In the genomic region with DNA sequence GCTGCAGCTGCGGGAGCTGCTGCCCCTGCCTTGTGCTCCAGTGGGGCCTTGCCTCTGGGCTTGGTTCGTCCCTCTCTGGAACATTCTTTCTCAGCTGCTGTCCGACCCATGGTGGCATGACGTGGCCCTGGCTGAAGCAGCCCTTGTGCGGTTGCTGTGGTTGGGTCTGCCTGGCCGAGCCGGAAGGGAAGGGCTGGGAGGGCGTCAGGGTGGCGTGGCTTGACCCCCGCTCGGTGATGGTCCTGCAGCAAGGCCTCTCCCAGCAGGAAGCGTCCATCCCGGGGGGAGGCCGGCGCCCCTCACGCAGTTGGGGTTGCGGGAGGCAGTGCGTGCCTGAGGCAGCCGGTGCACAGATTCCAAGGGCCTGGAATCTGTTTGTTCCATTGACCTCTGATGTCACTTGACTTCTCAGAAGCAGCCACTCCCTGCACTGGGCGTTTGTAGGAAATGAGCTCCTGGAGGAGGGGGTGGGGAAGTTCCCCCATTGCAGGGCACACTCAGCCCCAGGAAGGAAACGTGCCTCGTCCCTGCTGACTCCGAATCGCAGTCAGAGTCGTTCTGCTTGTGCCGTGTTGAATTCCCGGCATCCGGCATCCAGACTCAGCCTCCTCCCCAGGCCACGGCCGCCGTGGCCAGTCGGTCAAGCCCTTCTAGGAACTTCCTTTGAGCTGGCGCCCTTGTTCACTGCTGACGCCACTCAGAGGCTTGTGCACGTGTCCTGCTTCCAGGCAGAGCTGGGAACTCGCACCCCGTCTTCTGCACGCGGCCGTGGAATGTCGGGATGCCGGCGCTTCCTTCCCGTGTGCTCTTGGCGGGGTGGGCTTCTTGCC, we compare ENCODE assay signal across 6 cellular contexts. TPM values are rescaled to one million over a fixed set of nuclear protein-coding genes. Genes with fewer than 3 reads are reported as not detected.
DNase-seq lines count a peak whose midpoint lies in the region; ATAC-seq and TF ChIP-seq lines count a peak whose summit lies in the region.

No MANE protein-coding gene starts in this region.

- H3K4me1 Mint-ChIP-seq in natural killer cell treated with Interleukin-12 subunit alpha and Interleukin-12 subunit beta and Interleukin-15 and Interleukin-18, amount 100 ng/mL, for 72 hours (ENCODE audit: low read depth in 2 of 2): peaks cover 0 to 2% of the 10 kb centered on the region in 2 donors

- H3K27ac Mint-ChIP-seq in natural killer cell treated with Interleukin-12 subunit alpha and Interleukin-12 subunit beta and Interleukin-15 and Interleukin-18, amount 100 ng/mL, for 72 hours: peak overlapping the region in 1 of 2 donors; percentile 23

- H3K36me3 Mint-ChIP-seq in natural killer cell treated with Interleukin-12 subunit alpha and Interleukin-12 subunit beta and Interleukin-15 and Interleukin-18, amount 100 ng/mL, for 72 hours: no peaks in the 10 kb centered on the region

- no peaks in the 10 kb centered on the region for H3K9me3 Mint-ChIP-seq in natural killer cell treated with Interleukin-12 subunit alpha and Interleukin-12 subunit beta and Interleukin-15 and Interleukin-18, amount 100 ng/mL, for 72 hours

- H3K36me3 ChIP-seq in body of pancreas (replicated peaks in 1 of 2; ENCODE audit: insufficient read depth in 1 of 2, low read depth in 2 of 2): no peaks in the 10 kb centered on the region

- H3K4me1 ChIP-seq in body of pancreas: peaks cover 26% of the 10 kb centered on the region

- 60 to 78% methylated on average over 10 to 37 of the region's 45 CpGs for WGBS in body of pancreas, 2 donors

- peak; percentile 54 for ATAC-seq in body of pancreas
- ATAC-seq in natural killer cell treated with Interleukin-12 subunit alpha and Interleukin-12 subunit beta and Interleukin-15 and Interleukin-18, amount 100 ng/mL, for 72 hours: peak; percentile 50 to 67
- ATAC-seq in HG03196 (IDR thresholded peaks at IDR 0.05; ENCODE audit: unreplicated experiment): no peak

- H3K4me3 Mint-ChIP-seq in natural killer cell treated with Interleukin-12 subunit alpha and Interleukin-12 subunit beta and Interleukin-15 and Interleukin-18, amount 100 ng/mL, for 72 hours: no peak overlapping the region

- TF ChIP-seq CTCF in GM13977 (IDR thresholded peaks at IDR 0.05; ENCODE audit: extremely low read depth, insufficient read depth, missing control alignments) (no peak), body of pancreas (IDR thresholded peaks at IDR 0.05) (no peak)

- H3K9me3 ChIP-seq in body of pancreas: no peaks in the 10 kb centered on the region

- H3K4me3 ChIP-seq in body of pancreas: no peak overlapping the region

- in situ Hi-C loops in GM13977 (cut with MboI; ENCODE audit: low pct_unique_long_range_greater_than_20kb, low sequenced_read_pairs, unreplicated experiment): no loop called here

- peak; percentile 60 for DNase-seq in GM13977 (ENCODE audit: low spot score)
- peak; percentile 30 to 75 (median 46) for DNase-seq in body of pancreas
- no peak for DNase-seq in natural killer cell treated with Interleukin-12 subunit alpha and Interleukin-12 subunit beta and Interleukin-15 and Interleukin-18, amount 100 ng/mL, for 72 hours (ENCODE audit: low spot score)
- no peak for DNase-seq in activated gamma-delta T cell treated with Interleukin-2 at 50 U/mL for 16 hours
- no peak for DNase-seq in activated CD8-positive, alpha-beta memory T cell treated with anti-CD3 and anti-CD28 coated beads for 24 hours

- H3K27me3 Mint-ChIP-seq in natural killer cell treated with Interleukin-12 subunit alpha and Interleukin-12 subunit beta and Interleukin-15 and Interleukin-18, amount 100 ng/mL, for 72 hours: no peaks in the 10 kb centered on the region

- peak overlapping the region; percentile 6 to 77 (median 64) for H3K27ac ChIP-seq in body of pancreas

- no peaks in the 10 kb centered on the region for H3K27me3 ChIP-seq in body of pancreas

- intact Hi-C loops in body of pancreas (cut with DNase I): no loop called here

- TF ChIP-seq POLR2A in body of pancreas (IDR thresholded peaks at IDR 0.05): no peak

RNA-seq across cellular contexts. Expression of a gene that starts 9.7 kb away (rescaled TPM):
- total RNA-seq in body of pancreas: 10 to 100 TPM in 1 of 2 donors, 1 to 10 TPM in 1; 9.9 to 13.8 TPM
- not detected for total RNA-seq in natural killer cell treated with Interleukin-12 subunit alpha and Interleukin-12 subunit beta and Interleukin-15 and Interleukin-18, amount 100 ng/mL, for 72 hours

RNA-seq across cellular contexts. Expression of a gene that starts 21.1 kb away (rescaled TPM):
- 10 to 100 TPM; 22.6 to 23.4 TPM for total RNA-seq in body of pancreas
- total RNA-seq in natural killer cell treated with Interleukin-12 subunit alpha and Interleukin-12 subunit beta and Interleukin-15 and Interleukin-18, amount 100 ng/mL, for 72 hours: 10 to 100 TPM; 52.4 to 87.0 TPM

RNA-seq across cellular contexts. Expression of a gene that starts 21.1 kb away (rescaled TPM):
- total RNA-seq in body of pancreas: 10 to 100 TPM; 16.6 to 53.1 TPM
- total RNA-seq in natural killer cell treated with Interleukin-12 subunit alpha and Interleukin-12 subunit beta and Interleukin-15 and Interleukin-18, amount 100 ng/mL, for 72 hours: 10 to 100 TPM; 40.8 to 53.0 TPM

RNA-seq across cellular contexts. Expression of a gene that starts 28.6 kb away (rescaled TPM):
- total RNA-seq in body of pancreas: 10 to 100 TPM in 1 of 2 donors, 1 to 10 TPM in 1; 7.3 to 50.4 TPM
- total RNA-seq in natural killer cell treated with Interleukin-12 subunit alpha and Interleukin-12 subunit beta and Interleukin-15 and Interleukin-18, amount 100 ng/mL, for 72 hours: 10 to 100 TPM; 32.3 to 76.9 TPM

RNA-seq across cellular contexts. Expression of a gene that starts 33.5 kb away (rescaled TPM):
- total RNA-seq in body of pancreas: 1 to 10 TPM; 5.6 to 7.8 TPM
- 1 to 10 TPM in 1 of 2 donors, under 1 TPM in 1; 0.88 to 3.2 TPM for total RNA-seq in natural killer cell treated with Interleukin-12 subunit alpha and Interleukin-12 subunit beta and Interleukin-15 and Interleukin-18, amount 100 ng/mL, for 72 hours

Comparison
In these comparisons a context has a peak if more than half of its experiments do, and no peak if none do; other contexts are left out.
1. DNase-seq: peak in GM13977 (single experiment) and body of pancreas (4 of 4); none in natural killer cell treated with Interleukin-12 subunit alpha and Interleukin-12 subunit beta and Interleukin-15 and Interleukin-18, amount 100 ng/mL, for 72 hours (single experiment), activated gamma-delta T cell treated with Interleukin-2 at 50 U/mL for 16 hours (single experiment) and activated CD8-positive, alpha-beta memory T cell treated with anti-CD3 and anti-CD28 coated beads for 24 hours (single experiment).
2. RNA of a gene that starts 9.7 kb away (total RNA-seq): 9.9 to 13.8 TPM in body of pancreas; not detected in natural killer cell treated with Interleukin-12 subunit alpha and Interleukin-12 subunit beta and Interleukin-15 and Interleukin-18, amount 100 ng/mL, for 72 hours; every median in the first group is over 10 times any median in the second.